18 cellular contexts compared by ENCODE assay signal in the genomic region with DNA sequence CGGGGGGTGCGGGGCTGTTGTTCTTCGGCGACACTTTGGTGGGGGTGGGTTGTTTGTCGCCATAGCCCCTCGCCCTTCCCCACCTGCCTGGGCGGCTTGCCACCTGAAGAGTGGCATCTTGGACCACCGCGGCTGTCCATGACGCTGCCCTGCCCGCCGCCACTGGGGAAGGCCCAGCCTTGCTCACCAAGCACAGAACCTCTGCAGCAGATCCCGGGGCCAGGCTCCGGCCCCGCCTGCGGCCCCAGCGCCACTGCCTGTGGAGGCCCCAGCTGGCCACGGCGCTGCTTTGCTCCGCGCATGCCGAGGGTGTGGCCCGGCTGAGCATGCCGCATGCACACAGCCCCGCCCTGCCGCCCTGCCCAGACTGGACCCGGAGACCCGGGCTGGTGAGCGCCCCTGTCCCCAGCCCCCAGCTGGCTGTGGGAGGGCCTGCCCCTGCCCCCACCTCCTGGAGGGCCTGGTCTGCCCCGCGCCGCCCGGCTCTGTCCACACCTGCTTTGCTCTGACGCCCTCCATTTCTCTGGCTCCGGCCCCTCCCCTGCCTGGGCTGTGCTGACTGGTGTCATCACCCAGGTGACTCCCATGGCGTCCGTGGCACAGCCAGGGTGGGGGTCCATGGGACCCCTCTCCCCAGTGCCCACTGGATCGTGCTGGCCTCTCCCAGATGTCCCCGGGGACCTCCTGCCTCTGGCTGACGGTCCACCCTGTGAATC. TPM values are rescaled to one million over a fixed set of nuclear protein-coding genes. Genes with fewer than 3 reads are reported as not detected.
DNase-seq lines count a peak whose midpoint lies in the region; ATAC-seq and TF ChIP-seq lines count a peak whose summit lies in the region.
"Had no signal": no experiment of that assay in that cellular context is flagged by ENCODE, and none has a peak within 500 bp of the region (broad histone marks: within the 10 kb centered on the region; RNA-seq: fewer than 3 reads in every experiment).

No MANE protein-coding gene starts in this region.

- no peak for ATAC-seq in activated naive CD4-positive, alpha-beta T cell treated with anti-CD3 and anti-CD28 coated beads, Interleukin-2, amount 50 U/mL, for 72 hours
- ATAC-seq in RWPE2 (ENCODE audit: low read depth) (peak; percentile 75), left ventricle myocardium superior (no peak)
- ATAC-seq: GM23338 had no signal

- H3K4me1 ChIP-seq in RWPE2 (ENCODE audit: insufficient read depth, poor library complexity, severe bottlenecking): no peaks in the 10 kb centered on the region
- H3K4me1 ChIP-seq in stomach: peaks cover 13 to 26% (median 23%) of the 10 kb centered on the region in 4 donors

- WGBS in stomach, 5 donors: 41 to 62% (median 44%) methylated on average over 16 to 40 of the region's 40 CpGs

- no peaks in the 10 kb centered on the region for H3K36me3 Mint-ChIP-seq in activated naive CD4-positive, alpha-beta T cell treated with anti-CD3 and anti-CD28 coated beads, Interleukin-2, amount 50 U/mL, for 72 hours

- TF ChIP-seq EP300 in stomach (IDR thresholded peaks at IDR 0.05): no peak

- peak; percentile 8 for DNase-seq in activated naive CD4-positive, alpha-beta T cell treated with anti-CD3 and anti-CD28 coated beads, Interleukin-2, amount 50 U/mL, for 16 hours
- no peak for DNase-seq in activated naive CD4-positive, alpha-beta T cell treated with anti-CD3 and anti-CD28 coated beads, Interleukin-2, amount 50 U/mL, for 72 hours (ENCODE audit: low spot score in 2 of 2)
- DNase-seq in RWPE2 (ENCODE audit: low spot score) (peak; percentile 68), left ventricle myocardium superior (peak; percentile 22), stomach (peak; percentile 75), erythroblast (lab: John Stamatoyannopoulos, UW) (no peak)
- no peak for DNase-seq in NK-92 treated with Interleukin-12 subunit alpha and Interleukin-12 subunit beta, amount 100 ng/mL, for 24 hours (lab: John Stamatoyannopoulos, UW)
- no peak for DNase-seq in stimulated activated CD4-positive, alpha-beta T cell treated with anti-CD3 and anti-CD28 coated beads, Interleukin-4, amount 100 ng/mL, for 1 hour
- DNase-seq: caudate nucleus; effector CD4-positive, alpha-beta T cell; GF-D8; NCI-H1436; NCI-H748 treated with DMSO at 0.1 percent for 48 hours; T-helper 9 cell had no signal

- no peak overlapping the region for H3K27ac ChIP-seq in RWPE2 (ENCODE audit: poor library complexity, severe bottlenecking)
- H3K27ac ChIP-seq in stomach: peak overlapping the region in 1 of 5 donors; percentile 4
- H3K27ac ChIP-seq: BLaER1 treated with 17β-estradiol and CSF1 and Interleukin-3, amounts not matched to agents 10 nM and 100 nM; sigmoid colon had no signal

- peaks cover 4% of the 10 kb centered on the region for H3K27me3 ChIP-seq in RWPE2 (ENCODE audit: insufficient read depth, poor library complexity, severe bottlenecking)
- peaks cover 6 to 76% (median 24%) of the 10 kb centered on the region in 3 donors for H3K27me3 ChIP-seq in stomach

- TF ChIP-seq POLR2A in stomach (IDR thresholded peaks at IDR 0.05) (no peak), erythroblast (IDR thresholded peaks at IDR 0.05; ENCODE audit: low read length) (no peak)

- H3K9me3 ChIP-seq in RWPE2 (ENCODE audit: severe bottlenecking) (no peaks in the 10 kb centered on the region), stomach (no peaks in the 10 kb centered on the region)
- H3K9me3 ChIP-seq: BLaER1 treated with 17β-estradiol and CSF1 and Interleukin-3, amounts not matched to agents 10 nM and 100 nM; sigmoid colon had no signal

- no peak overlapping the region for H3K27ac Mint-ChIP-seq in activated naive CD4-positive, alpha-beta T cell treated with anti-CD3 and anti-CD28 coated beads, Interleukin-2, amount 50 U/mL, for 72 hours
- H3K27ac Mint-ChIP-seq: GM23338 had no signal

- H3K36me3 ChIP-seq in RWPE2 (ENCODE audit: low read depth) (no peaks in the 10 kb centered on the region), stomach (no peaks in the 10 kb centered on the region)
- H3K36me3 ChIP-seq: sigmoid colon had no signal

- TF ChIP-seq CTCF in RWPE2 (IDR thresholded peaks at IDR 0.05; ENCODE audit: poor library complexity, severe bottlenecking): no peak
- no peak for TF ChIP-seq CTCF in stomach (IDR thresholded peaks at IDR 0.05)

- peak overlapping the region; percentile 10 for H3K4me3 ChIP-seq in RWPE2 (ENCODE audit: severe bottlenecking)
- peak overlapping the region; percentile 18 to 37 (median 26) for H3K4me3 ChIP-seq in stomach
- H3K4me3 ChIP-seq: BLaER1 treated with 17β-estradiol and CSF1 and Interleukin-3, amounts not matched to agents 10 nM and 100 nM; GM23338; sigmoid colon had no signal

- intact Hi-C loops in left ventricle myocardium superior (cut with micrococcal nuclease): no loop called here
- intact Hi-C loops in stomach (cut with DNase I; ENCODE audit: low total_unique reads): no loop called here

- H3K9me3 Mint-ChIP-seq in activated naive CD4-positive, alpha-beta T cell treated with anti-CD3 and anti-CD28 coated beads, Interleukin-2, amount 50 U/mL, for 72 hours: no peaks in the 10 kb centered on the region
- H3K9me3 Mint-ChIP-seq: GM23338 had no signal

RNA-seq across cellular contexts. Expression of a gene that starts 5.3 kb away (rescaled TPM):
- under 1 TPM in 1 of 2 donors, not detected in 1; 0.99 TPM for total RNA-seq in activated naive CD4-positive, alpha-beta T cell treated with anti-CD3 and anti-CD28 coated beads, Interleukin-2, amount 50 U/mL, for 72 hours
- total RNA-seq in left ventricle myocardium superior (0.82 TPM), stomach (under 1 TPM in 1 of 5 donors, not detected in 4; 0.73 TPM)
- under 1 TPM; 0.31 to 0.55 (median 0.46) TPM for polyA plus RNA-seq in stomach
- total RNA-seq: OCI-LY7 had no signal

RNA-seq across cellular contexts. Expression of a gene that starts 55.7 kb away (rescaled TPM):
- 10 to 100 TPM; 44.8 to 53.8 TPM for total RNA-seq in activated naive CD4-positive, alpha-beta T cell treated with anti-CD3 and anti-CD28 coated beads, Interleukin-2, amount 50 U/mL, for 72 hours
- total RNA-seq in left ventricle myocardium superior (10.0 TPM), stomach (10 to 100 TPM in 4 of 5 donors, 1 to 10 TPM in 1; 5.8 to 82.9 (median 21.0) TPM)
- polyA plus RNA-seq in stomach: 10 to 100 TPM; 13.6 to 28.5 (median 15.5) TPM

Comparison
In these comparisons a context has a peak if more than half of its experiments do, and no peak if none do; other contexts are left out.
1. DNase-seq: peak in activated naive CD4-positive, alpha-beta T cell treated with anti-CD3 and anti-CD28 coated beads, Interleukin-2, amount 50 U/mL, for 16 hours (single experiment), RWPE2 (single experiment), left ventricle myocardium superior (single experiment) and stomach (single experiment); none in activated naive CD4-positive, alpha-beta T cell treated with anti-CD3 and anti-CD28 coated beads, Interleukin-2, amount 50 U/mL, for 72 hours (0 of 2), NK-92 treated with Interleukin-12 subunit alpha and Interleukin-12 subunit beta, amount 100 ng/mL, for 24 hours (single experiment), stimulated activated CD4-positive, alpha-beta T cell treated with anti-CD3 and anti-CD28 coated beads, Interleukin-4, amount 100 ng/mL, for 1 hour (single experiment) and erythroblast (0 of 2).